In genomic region chr1:180948357-180948756, GRCh38 we compare ENCODE assay signal across 17 cellular contexts. TPM values are rescaled to one million over a fixed set of nuclear protein-coding genes. Genes with fewer than 3 reads are reported as not detected.
DNase-seq lines count a peak whose midpoint lies in the region; ATAC-seq and TF ChIP-seq lines count a peak whose summit lies in the region.
"Had no signal": no experiment of that assay in that cellular context is flagged by ENCODE, and none has a peak within 500 bp of the region (broad histone marks: within the 10 kb centered on the region; RNA-seq: fewer than 3 reads in every experiment).

No MANE protein-coding gene starts in this region.

- H3K9me3 Mint-ChIP-seq in naive thymus-derived CD8-positive, alpha-beta T cell, result peaks cover 0 to 36% (median 12%) of the 10 kb centered on the region in 9 donors

- peaks cover 0 to 4% of the 10 kb centered on the region in 2 donors for H3K4me1 ChIP-seq in right atrium auricular region
- H3K4me1 ChIP-seq in adrenal gland (replicated peaks in 1 of 2), result peaks cover 0 to 2% of the 10 kb centered on the region in 2 donors

- H3K27me3 Mint-ChIP-seq in naive thymus-derived CD8-positive, alpha-beta T cell, result peaks cover 0 to 10% (median 0%) of the 10 kb centered on the region in 5 donors
- H3K27me3 Mint-ChIP-seq: B cell, IgD-negative memory B cell, memory B cell had no signal

- no peaks in the 10 kb centered on the region for H3K9me3 ChIP-seq in right atrium auricular region
- no peaks in the 10 kb centered on the region for H3K9me3 ChIP-seq in adrenal gland (replicated peaks in 1 of 3)

- no peak overlapping the region for H3K27ac Mint-ChIP-seq in naive thymus-derived CD8-positive, alpha-beta T cell
- H3K27ac Mint-ChIP-seq: activated CD4-positive, alpha-beta T cell treated with anti-CD3 and anti-CD28 coated beads for 36 hours; B cell; immature natural killer cell; memory B cell had no signal

- H3K36me3 ChIP-seq in H7 (replicated peaks; ENCODE audit: control insufficient read depth, insufficient read depth, low read length) (peaks cover 3% of the 10 kb centered on the region; the same call in 1 of the 2 replicates), right atrium auricular region (peaks cover 36% of the 10 kb centered on the region), adrenal gland (replicated peaks in 1 of 2) (peaks cover 0 to 4% of the 10 kb centered on the region in 2 donors)

- no peak overlapping the region for H3K4me3 Mint-ChIP-seq in naive thymus-derived CD8-positive, alpha-beta T cell
- H3K4me3 Mint-ChIP-seq: activated CD4-positive, alpha-beta T cell treated with anti-CD3 and anti-CD28 coated beads for 36 hours; B cell; IgD-negative memory B cell; immature natural killer cell; memory B cell had no signal

- DNase-seq in H7 (peak; percentile 48), amniotic epithelial cell (ENCODE audit: low read depth) (peak; percentile 21), right atrium auricular region (ENCODE audit: low spot score) (peak; percentile 69), sciatic nerve (ENCODE audit: low spot score) (no peak), adrenal gland (no peak)
- DNase-seq in naive thymus-derived CD8-positive, alpha-beta T cell, result no peak
- DNase-seq: activated CD4-positive, alpha-beta T cell treated with anti-CD3 and anti-CD28 coated beads for 36 hours; activated effector memory CD4-positive, alpha-beta T cell treated with Interleukin-2 at 50 U/mL for 16 hours; GF-D8; immature natural killer cell; NCI-H526 had no signal

- no peak for TF ChIP-seq POLR2A in adrenal gland (IDR thresholded peaks at IDR 0.05)

- WGBS in adrenal gland, 4 donors, result 88 to 93% (median 92%) methylated on average over 8 of the region's 8 CpGs

- H3K27me3 ChIP-seq in H7 (ENCODE audit: control insufficient read depth, insufficient read depth, low read length), result no peaks in the 10 kb centered on the region; the same call in 1 of the 2 replicates
- no peaks in the 10 kb centered on the region for H3K27me3 ChIP-seq in right atrium auricular region
- no peaks in the 10 kb centered on the region for H3K27me3 ChIP-seq in adrenal gland

- no peak overlapping the region for H3K27ac ChIP-seq in right atrium auricular region
- peak overlapping the region; percentile 50 for H3K27ac ChIP-seq in temporal lobe (ENCODE audit: low read depth, low read length)
- no peak overlapping the region for H3K27ac ChIP-seq in adrenal gland
- H3K27ac ChIP-seq: PC-9, SK-N-MC had no signal

- H3K4me1 Mint-ChIP-seq in naive thymus-derived CD8-positive, alpha-beta T cell, result peaks cover 0 to 4% (median 2%) of the 10 kb centered on the region in 4 donors

- no peak for ATAC-seq in naive thymus-derived CD8-positive, alpha-beta T cell
- no peak for ATAC-seq in sciatic nerve
- ATAC-seq: activated CD4-positive, alpha-beta T cell treated with anti-CD3 and anti-CD28 coated beads for 36 hours had no signal

- POLR2A ChIA-PET in naive thymus-derived CD8-positive, alpha-beta T cell (lab: Charles Lee), result no interaction called here

- H3K4me3 ChIP-seq in H7 (ENCODE audit: insufficient read depth, low read depth, low read length), result no peak overlapping the region
- H3K4me3 ChIP-seq in right atrium auricular region, result no peak overlapping the region
- no peak overlapping the region for H3K4me3 ChIP-seq in adrenal gland
- H3K4me3 ChIP-seq: PC-9, SK-N-MC had no signal

- intact Hi-C loops in sciatic nerve (cut with DNase I), result loop anchor here (10.0 kb wide), 1 partner anchor 186 kb away; no protein-coding TSS in a partner anchor
- intact Hi-C loops in adrenal gland (cut with DNase I), result no loop called here

- peaks cover 20 to 43% (median 23%) of the 10 kb centered on the region in 3 donors for H3K36me3 Mint-ChIP-seq in naive thymus-derived CD8-positive, alpha-beta T cell

- no peak for TF ChIP-seq CTCF in right atrium auricular region (IDR thresholded peaks at IDR 0.05)
- TF ChIP-seq CTCF in adrenal gland (IDR thresholded peaks at IDR 0.05), result no peak

RNA-seq across cellular contexts. Expression of gene KIAA1614, which starts 35.7 kb away (rescaled TPM):
- 1.1 and 3.4 TPM in 2 replicates for total RNA-seq in H7 (2014; rRNA removed; shearing (Covaris generic))
- 10 to 100 TPM in 1 of 2 donors, 1 to 10 TPM in 1; 9.1 to 11.0 TPM for total RNA-seq in right atrium auricular region
- total RNA-seq in temporal lobe, result 3.0 TPM
- under 1 TPM; 0.18 to 0.33 TPM for total RNA-seq in naive thymus-derived CD8-positive, alpha-beta T cell
- under 1 TPM in 2 of 3 donors, not detected in 1; 0.04 to 0.05 TPM for polyA plus RNA-seq in naive thymus-derived CD8-positive, alpha-beta T cell
- total RNA-seq in sciatic nerve, result 14.9 TPM
- total RNA-seq in adrenal gland, result 1 to 10 TPM in 6 of 8 donors, under 1 TPM in 2; 0.42 to 6.9 (median 1.3) TPM
- polyA plus RNA-seq in adrenal gland, result 1 to 10 TPM in 2 of 3 donors, under 1 TPM in 1; 0.18 to 3.4 (median 1.4) TPM
- polyA plus RNA-seq: IgD-negative memory B cell, immature natural killer cell had no signal

Comparison
In these comparisons a context has a peak if more than half of its experiments do, and no peak if none do; other contexts are left out.
1. DNase-seq: peak in H7 (single experiment), amniotic epithelial cell (single experiment) and right atrium auricular region (single experiment); none in naive thymus-derived CD8-positive, alpha-beta T cell (0 of 10), sciatic nerve (single experiment) and adrenal gland (0 of 7).